ENCODE assay signal across 14 cellular contexts in genomic region chr10:124679401-124679800, GRCh38.
A peak's percentile ranks its signal among the peaks of the same experiment; 100 is the strongest.
DNase-seq lines count a peak whose midpoint lies in the region; ATAC-seq and TF ChIP-seq lines count a peak whose summit lies in the region.
"Had no signal": no experiment of that assay in that cellular context is flagged by ENCODE, and none has a peak within 500 bp of the region (broad histone marks: within the 10 kb centered on the region; RNA-seq: fewer than 3 reads in every experiment).

No MANE protein-coding gene starts in this region.

- POLR2A ChIA-PET in naive thymus-derived CD4-positive, alpha-beta T cell (lab: Charles Lee): interaction anchor here (1.0 to 3.0 kb wide), 15 partner anchors 11 to 61 kb away, joined by 3 to 18 read pairs (median 6); no protein-coding TSS in a partner anchor

- H3K27me3 Mint-ChIP-seq in activated T-helper 17 cell treated with anti-CD3 and anti-CD28 coated beads, Interleukin-2, amount 50 U/mL, for 72 hours: no peaks in the 10 kb centered on the region
- H3K27me3 Mint-ChIP-seq in naive thymus-derived CD4-positive, alpha-beta T cell: no peaks in the 10 kb centered on the region

- no peaks in the 10 kb centered on the region for H3K9me3 Mint-ChIP-seq in activated T-helper 17 cell treated with anti-CD3 and anti-CD28 coated beads, Interleukin-2, amount 50 U/mL, for 72 hours
- no peaks in the 10 kb centered on the region for H3K9me3 Mint-ChIP-seq in naive thymus-derived CD4-positive, alpha-beta T cell

- peak; percentile 30 for DNase-seq in left ventricle myocardium superior
- no peak for DNase-seq in cardiac septum (ENCODE audit: low spot score)
- DNase-seq in naive thymus-derived CD4-positive, alpha-beta T cell: no peak
- no peak for DNase-seq in KG1 (lab: John Stamatoyannopoulos, UW)
- no peak for DNase-seq in NCI-H2107 treated with DMSO at 0.1 percent for 48 hours (lab: John Stamatoyannopoulos, UW; ENCODE audit: unreplicated experiment)
- DNase-seq in transverse colon: no peak
- no peak for DNase-seq in NCI-H128 (lab: John Stamatoyannopoulos, UW; ENCODE audit: unreplicated experiment)
- DNase-seq: activated CD8-positive, alpha-beta memory T cell treated with anti-CD3 and anti-CD28 coated beads, Interleukin-2, amount 50 U/mL, for 4 hours; KBM-7; mesenchymal stem cell; NCI-H1105 treated with DMSO at 0.1 percent for 48 hours; NCI-H226; nucleus accumbens had no signal

- peaks cover 77% of the 10 kb centered on the region for H3K36me3 Mint-ChIP-seq in activated T-helper 17 cell treated with anti-CD3 and anti-CD28 coated beads, Interleukin-2, amount 50 U/mL, for 72 hours (ENCODE audit: low read depth)
- H3K36me3 Mint-ChIP-seq in naive thymus-derived CD4-positive, alpha-beta T cell: peaks cover 4 to 33% (median 16%) of the 10 kb centered on the region in 5 donors

- peak overlapping the region; percentile 37 for H3K4me3 ChIP-seq in naive thymus-derived CD4-positive, alpha-beta T cell (ENCODE audit: low read length)
- no peak overlapping the region for H3K4me3 ChIP-seq in transverse colon

- no peaks in the 10 kb centered on the region for H3K27me3 ChIP-seq in naive thymus-derived CD4-positive, alpha-beta T cell (ENCODE audit: control insufficient read depth in 2 of 2, insufficient read depth in 2 of 2, low read length in 2 of 2)
- H3K27me3 ChIP-seq in transverse colon: no peaks in the 10 kb centered on the region

- in situ Hi-C loops in transverse colon (cut with MboI; ENCODE audit: low pct_ligation_motif_present in 1 of 4, low pct_unique_long_range_greater_than_20kb in 1 of 4, low sequenced_read_pairs in 3 of 4): no loop called here

- no peak for TF ChIP-seq CTCF in transverse colon (IDR thresholded peaks at IDR 0.05)

- intact Hi-C loops in left ventricle myocardium superior (cut with micrococcal nuclease) (no loop called here), cardiac septum (cut with DNase I) (no loop called here), transverse colon (cut with DNase I; ENCODE audit: low total_unique reads) (no loop called here)
- intact Hi-C loops in naive thymus-derived CD4-positive, alpha-beta T cell (cut with micrococcal nuclease): loop anchor here in 1 of 2 donors (1.0 to 5.0 kb wide), 4 partner anchors 17 to 42 kb away; no protein-coding TSS in a partner anchor

- TF ChIP-seq EP300 in transverse colon (IDR thresholded peaks at IDR 0.05; ENCODE audit: low read depth): no peak

- peaks cover 0 to 15% (median 11%) of the 10 kb centered on the region in 3 experiments for H3K36me3 ChIP-seq in naive thymus-derived CD4-positive, alpha-beta T cell (ENCODE audit: control insufficient read depth in 2 of 3, insufficient read depth in 3 of 3, low read length in 3 of 3)
- peaks cover 0 to 12% (median 6%) of the 10 kb centered on the region in 4 donors for H3K36me3 ChIP-seq in transverse colon

- no peak for TF ChIP-seq POLR2A in transverse colon (IDR thresholded peaks at IDR 0.05)

- CTCF ChIA-PET in naive thymus-derived CD4-positive, alpha-beta T cell (lab: Charles Lee): interaction anchor here (0.8 to 3.4 kb wide), 12 partner anchors 10 to 57 kb away, joined by 3 to 22 read pairs (median 4); no protein-coding TSS in a partner anchor

- peaks cover 59% of the 10 kb centered on the region for H3K4me1 Mint-ChIP-seq in activated T-helper 17 cell treated with anti-CD3 and anti-CD28 coated beads, Interleukin-2, amount 50 U/mL, for 72 hours
- peaks cover 55 to 94% (median 85%) of the 10 kb centered on the region in 7 donors for H3K4me1 Mint-ChIP-seq in naive thymus-derived CD4-positive, alpha-beta T cell

- WGBS in transverse colon (ENCODE audit: low coverage in 1 of 2), 2 donors: 91% methylated on average over 8 of the region's 8 CpGs; no CpG with 5 or more reads in 1 of the 2 donors

- peaks cover 76 to 91% of the 10 kb centered on the region in 2 donors for H3K4me1 ChIP-seq in naive thymus-derived CD4-positive, alpha-beta T cell (ENCODE audit: control insufficient read depth in 2 of 2, insufficient read depth in 2 of 2, low read length in 2 of 2)
- H3K4me1 ChIP-seq in transverse colon: peaks cover 6 to 73% (median 21%) of the 10 kb centered on the region in 4 donors

- ATAC-seq in left ventricle myocardium superior: no peak
- no peak for ATAC-seq in activated T-helper 17 cell treated with anti-CD3 and anti-CD28 coated beads, Interleukin-2, amount 50 U/mL, for 72 hours (replicated peaks)
- no peak for ATAC-seq in naive thymus-derived CD4-positive, alpha-beta T cell

- H3K27ac Mint-ChIP-seq in activated T-helper 17 cell treated with anti-CD3 and anti-CD28 coated beads, Interleukin-2, amount 50 U/mL, for 72 hours: peak overlapping the region; percentile 87
- H3K27ac Mint-ChIP-seq in naive thymus-derived CD4-positive, alpha-beta T cell: peak overlapping the region in 8 of 9 donors; percentile 79 to 97 (median 92)

- no peaks in the 10 kb centered on the region for H3K9me3 ChIP-seq in naive thymus-derived CD4-positive, alpha-beta T cell (ENCODE audit: control insufficient read depth in 2 of 3, low read length in 3 of 3)
- H3K9me3 ChIP-seq in transverse colon: no peaks in the 10 kb centered on the region

- H3K4me3 Mint-ChIP-seq in activated T-helper 17 cell treated with anti-CD3 and anti-CD28 coated beads, Interleukin-2, amount 50 U/mL, for 72 hours: peak overlapping the region; percentile 76
- peak overlapping the region in 9 of 10 donors; percentile 74 to 93 (median 82) for H3K4me3 Mint-ChIP-seq in naive thymus-derived CD4-positive, alpha-beta T cell

- H3K27ac ChIP-seq in naive thymus-derived CD4-positive, alpha-beta T cell (ENCODE audit: low read depth, low read length): peak overlapping the region; percentile 47
- peak overlapping the region in 2 of 4 donors; percentile 4 to 19 for H3K27ac ChIP-seq in transverse colon
